Comparison of ENCODE assay signal across 1 cellular context in the genomic region with DNA sequence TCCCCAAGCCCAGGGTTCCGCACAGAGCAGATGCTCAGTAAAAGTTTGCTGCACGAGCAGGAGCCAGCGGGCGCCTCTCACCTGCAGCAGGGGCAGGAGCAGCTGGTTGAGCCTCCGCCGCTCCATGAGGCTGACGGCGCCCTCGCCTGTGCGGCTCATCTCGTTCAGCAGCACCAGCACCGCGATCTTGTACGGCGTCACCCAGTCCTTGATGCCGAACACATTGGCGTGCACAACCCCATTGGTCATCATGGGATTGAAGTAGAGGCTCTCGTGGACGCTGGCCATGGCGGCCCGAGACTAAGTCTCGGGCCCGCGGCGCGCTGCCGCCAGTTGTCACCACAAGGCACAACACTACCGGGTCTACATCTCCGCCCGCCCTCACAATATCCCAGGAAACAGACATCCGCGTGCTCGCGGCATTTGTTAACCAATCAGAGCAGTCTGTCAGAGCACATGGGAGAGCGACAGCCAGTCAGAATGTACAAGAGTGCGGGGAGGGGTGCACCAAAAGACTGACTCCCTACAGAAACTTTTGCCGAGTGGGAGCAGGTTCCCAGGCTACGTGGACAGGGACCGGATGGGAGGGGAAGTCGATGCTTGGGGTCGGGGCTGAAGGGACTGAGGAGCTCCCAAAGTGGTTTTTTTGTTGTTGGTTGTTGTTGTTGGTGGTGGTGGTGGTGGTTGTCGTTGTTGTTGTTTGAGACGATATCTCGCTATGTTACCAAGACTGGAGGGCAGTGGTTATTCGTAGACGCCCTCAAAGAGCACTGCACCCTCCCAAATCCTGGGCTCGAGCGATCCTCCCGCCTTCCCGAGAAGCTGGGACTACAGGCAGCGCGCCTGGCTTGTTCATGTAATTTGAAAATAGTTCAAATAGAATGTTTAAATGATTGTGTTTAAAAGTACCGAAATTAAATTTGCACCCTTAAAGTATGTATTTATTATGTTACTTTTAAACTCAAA.
A peak's percentile ranks its signal among the peaks of the same experiment; 100 is the strongest.
TF ChIP-seq lines count a peak whose summit lies in the region.

A gene with protein sequence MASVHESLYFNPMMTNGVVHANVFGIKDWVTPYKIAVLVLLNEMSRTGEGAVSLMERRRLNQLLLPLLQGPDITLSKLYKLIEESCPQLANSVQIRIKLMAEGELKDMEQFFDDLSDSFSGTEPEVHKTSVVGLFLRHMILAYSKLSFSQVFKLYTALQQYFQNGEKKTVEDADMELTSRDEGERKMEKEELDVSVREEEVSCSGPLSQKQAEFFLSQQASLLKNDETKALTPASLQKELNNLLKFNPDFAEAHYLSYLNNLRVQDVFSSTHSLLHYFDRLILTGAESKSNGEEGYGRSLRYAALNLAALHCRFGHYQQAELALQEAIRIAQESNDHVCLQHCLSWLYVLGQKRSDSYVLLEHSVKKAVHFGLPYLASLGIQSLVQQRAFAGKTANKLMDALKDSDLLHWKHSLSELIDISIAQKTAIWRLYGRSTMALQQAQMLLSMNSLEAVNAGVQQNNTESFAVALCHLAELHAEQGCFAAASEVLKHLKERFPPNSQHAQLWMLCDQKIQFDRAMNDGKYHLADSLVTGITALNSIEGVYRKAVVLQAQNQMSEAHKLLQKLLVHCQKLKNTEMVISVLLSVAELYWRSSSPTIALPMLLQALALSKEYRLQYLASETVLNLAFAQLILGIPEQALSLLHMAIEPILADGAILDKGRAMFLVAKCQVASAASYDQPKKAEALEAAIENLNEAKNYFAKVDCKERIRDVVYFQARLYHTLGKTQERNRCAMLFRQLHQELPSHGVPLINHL (minus strand): TSS at position 359 of the 966 bp plus-strand sequence. CDS start 71 bp downstream, at position 288.

TF ChIP-seq in H1, 55 proteins besides CTCF, POLR2A, EP300 and RAD21 (continued from another document):
- TF ChIP-seq ASH2L (IDR thresholded peaks at IDR 0.05; ENCODE audit: low read length) (peak; percentile 91), RBBP5 (IDR thresholded peaks at IDR 0.05; ENCODE audit: borderline replicate concordance, low read depth, low read length) (peak; percentile 90; the same call in 1 of the 2 replicates), TBP (IDR thresholded peaks at IDR 0.05; ENCODE audit: low read depth, low read length) (peak; percentile 90), CEBPB (IDR thresholded peaks at IDR 0.05; ENCODE audit: low read depth, low read length) (no peak), SP1 (IDR thresholded peaks at IDR 0.05; ENCODE audit: low read depth, low read length) (peak; percentile 93), TAF7 (optimal IDR thresholded peaks at IDR 0.05; ENCODE audit: borderline replicate concordance, low read depth, low read length) (peak; percentile 33), GABPA (IDR thresholded peaks at IDR 0.05; ENCODE audit: borderline replicate concordance, insufficient read depth, low read length) (peak; percentile 84; the same call in 1 of the 2 replicates), SRF (IDR thresholded peaks at IDR 0.05; ENCODE audit: low read depth, low read length) (no peak), CBX5 (IDR thresholded peaks at IDR 0.05; ENCODE audit: low read depth, low read length) (no peak), YY1 (IDR thresholded peaks at IDR 0.05; ENCODE audit: low read depth, low read length) (0 out of 2 replicates have a peak, but pooled peaks have one; percentile 56), CHD1 (IDR thresholded peaks at IDR 0.05; ENCODE audit: low read depth, low read length) (no peak), POLR2AphosphoS5 (IDR thresholded peaks at IDR 0.05; ENCODE audit: low read depth, low read length) (peak; percentile 67), BRCA1 (IDR thresholded peaks at IDR 0.05; ENCODE audit: low read depth, low read length) (0 out of 2 replicates have a peak, but pooled peaks have one; percentile 13), TEAD4 (IDR thresholded peaks at IDR 0.05; ENCODE audit: low read depth, low read length) (0 out of 2 replicates have a peak, but pooled peaks have one; percentile 19), TAF1 (IDR thresholded peaks at IDR 0.05; ENCODE audit: low read depth, low read length) (peak; percentile 85), ZNF274 (IDR thresholded peaks at IDR 0.05; ENCODE audit: borderline replicate concordance, extremely low read depth, low read length) (no peak), HDAC6 (IDR thresholded peaks at IDR 0.05; ENCODE audit: low read depth, low read length) (no peak), JUN (IDR thresholded peaks at IDR 0.05; ENCODE audit: low read depth, low read length) (no peak), POU5F1 (IDR thresholded peaks at IDR 0.05; ENCODE audit: low read depth, low read length) (no peak), CREB1 (IDR thresholded peaks at IDR 0.05) (peak; percentile 86), SIN3A (conservative IDR thresholded peaks at IDR 0.05 in 1 of 2, IDR thresholded peaks at IDR 0.05 in 1 of 2; ENCODE audit: low read depth in 1 of 2, low read length in 2 of 2) (peak in 1 of 2 experiments; percentile 89; a peak in 2 of 4 replicates), RFX5 (IDR thresholded peaks at IDR 0.05; ENCODE audit: borderline replicate concordance, low read depth, low read length) (no peak), PHF8 (conservative IDR thresholded peaks at IDR 0.05; ENCODE audit: low read depth, low read length) (peak; percentile 87), HDAC2 (IDR thresholded peaks at IDR 0.05; ENCODE audit: borderline replicate concordance in 1 of 2, low read depth in 2 of 2, low read length in 2 of 2) (peak; percentile 80 to 92; a peak in 2 of 4 replicates), KDM5A (IDR thresholded peaks at IDR 0.05; ENCODE audit: low read length) (no peak; the same call in 1 of the 2 replicates), BCL11A (IDR thresholded peaks at IDR 0.05; ENCODE audit: low read depth in 2 of 2, low read length in 2 of 2) (no peak), CHD2 (IDR thresholded peaks at IDR 0.05; ENCODE audit: low read length) (peak; percentile 79), KDM4A (IDR thresholded peaks at IDR 0.05; ENCODE audit: low read depth, low read length, severe bottlenecking) (peak; percentile 58), BACH1 (IDR thresholded peaks at IDR 0.05; ENCODE audit: low read length) (peak; percentile 45; the same call in 1 of the 2 replicates), MAFK (IDR thresholded peaks at IDR 0.05; ENCODE audit: low read depth, low read length) (no peak)
- TF ChIP-seq, protein P1, sequence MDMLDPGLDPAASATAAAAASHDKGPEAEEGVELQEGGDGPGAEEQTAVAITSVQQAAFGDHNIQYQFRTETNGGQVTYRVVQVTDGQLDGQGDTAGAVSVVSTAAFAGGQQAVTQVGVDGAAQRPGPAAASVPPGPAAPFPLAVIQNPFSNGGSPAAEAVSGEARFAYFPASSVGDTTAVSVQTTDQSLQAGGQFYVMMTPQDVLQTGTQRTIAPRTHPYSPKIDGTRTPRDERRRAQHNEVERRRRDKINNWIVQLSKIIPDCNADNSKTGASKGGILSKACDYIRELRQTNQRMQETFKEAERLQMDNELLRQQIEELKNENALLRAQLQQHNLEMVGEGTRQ (IDR thresholded peaks at IDR 0.05; ENCODE audit: low read length): peak; percentile 92
- TF ChIP-seq, protein P2, sequence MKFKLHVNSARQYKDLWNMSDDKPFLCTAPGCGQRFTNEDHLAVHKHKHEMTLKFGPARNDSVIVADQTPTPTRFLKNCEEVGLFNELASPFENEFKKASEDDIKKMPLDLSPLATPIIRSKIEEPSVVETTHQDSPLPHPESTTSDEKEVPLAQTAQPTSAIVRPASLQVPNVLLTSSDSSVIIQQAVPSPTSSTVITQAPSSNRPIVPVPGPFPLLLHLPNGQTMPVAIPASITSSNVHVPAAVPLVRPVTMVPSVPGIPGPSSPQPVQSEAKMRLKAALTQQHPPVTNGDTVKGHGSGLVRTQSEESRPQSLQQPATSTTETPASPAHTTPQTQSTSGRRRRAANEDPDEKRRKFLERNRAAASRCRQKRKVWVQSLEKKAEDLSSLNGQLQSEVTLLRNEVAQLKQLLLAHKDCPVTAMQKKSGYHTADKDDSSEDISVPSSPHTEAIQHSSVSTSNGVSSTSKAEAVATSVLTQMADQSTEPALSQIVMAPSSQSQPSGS (IDR thresholded peaks at IDR 0.05; ENCODE audit: low read length): 0 out of 2 replicates have a peak, but pooled peaks have one; percentile 9
- TF ChIP-seq, protein P3, sequence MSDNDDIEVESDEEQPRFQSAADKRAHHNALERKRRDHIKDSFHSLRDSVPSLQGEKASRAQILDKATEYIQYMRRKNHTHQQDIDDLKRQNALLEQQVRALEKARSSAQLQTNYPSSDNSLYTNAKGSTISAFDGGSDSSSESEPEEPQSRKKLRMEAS (IDR thresholded peaks at IDR 0.05): peak; percentile 72
- TF ChIP-seq, protein P4, sequence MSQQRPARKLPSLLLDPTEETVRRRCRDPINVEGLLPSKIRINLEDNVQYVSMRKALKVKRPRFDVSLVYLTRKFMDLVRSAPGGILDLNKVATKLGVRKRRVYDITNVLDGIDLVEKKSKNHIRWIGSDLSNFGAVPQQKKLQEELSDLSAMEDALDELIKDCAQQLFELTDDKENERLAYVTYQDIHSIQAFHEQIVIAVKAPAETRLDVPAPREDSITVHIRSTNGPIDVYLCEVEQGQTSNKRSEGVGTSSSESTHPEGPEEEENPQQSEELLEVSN (IDR thresholded peaks at IDR 0.05): peak; percentile 70; the same call in 1 of the 2 replicates
TF ChIP-seq in H1: peak in this region for 23.
